12 cellular contexts compared by ENCODE assay signal in genomic region chr6:251920-252319, GRCh38. TPM values are rescaled to one million over a fixed set of nuclear protein-coding genes. Genes with fewer than 3 reads are reported as not detected.
DNase-seq lines count a peak whose midpoint lies in the region; ATAC-seq and TF ChIP-seq lines count a peak whose summit lies in the region.
"Had no signal": no experiment of that assay in that cellular context is flagged by ENCODE, and none has a peak within 500 bp of the region (broad histone marks: within the 10 kb centered on the region; RNA-seq: fewer than 3 reads in every experiment).

No MANE protein-coding gene starts in this region.

- no peaks in the 10 kb centered on the region for H3K4me1 ChIP-seq in mesenchymal stem cell (ENCODE audit: control insufficient read depth, insufficient read depth, low read depth, low read length)
- H3K4me1 ChIP-seq in tibial artery = no peaks in the 10 kb centered on the region

- no peak overlapping the region for H2BK15ac ChIP-seq in mesenchymal stem cell (ENCODE audit: low read depth, poor library complexity, severe bottlenecking)

- no peak overlapping the region for H3K4me2 ChIP-seq in mesenchymal stem cell (ENCODE audit: low read length, poor library complexity, severe bottlenecking)

- H2BK5ac ChIP-seq in mesenchymal stem cell (ENCODE audit: low read depth, low read length, poor library complexity, severe bottlenecking) = no peak overlapping the region

- H2BK120ac ChIP-seq in mesenchymal stem cell (ENCODE audit: low read depth, low read length) = no peak overlapping the region

- intact Hi-C loops in tibial artery (cut with DNase I; ENCODE audit: low total_unique reads) = no loop called here

- peak overlapping the region; percentile 54 for H3K27ac Mint-ChIP-seq in T-helper 17 cell

- no peak overlapping the region for H2AFZ ChIP-seq in mesenchymal stem cell (ENCODE audit: low read depth, low read length)

- WGBS in mesenchymal stem cell = 80% methylated on average over 2 of the region's 2 CpGs

- no peak overlapping the region for H2AK5ac ChIP-seq in mesenchymal stem cell (ENCODE audit: low read length, severe bottlenecking)

- DNase-seq in NOMO-1 treated with DMSO at 0.1 percent for 48 hours (lab: John Stamatoyannopoulos, UW; ENCODE audit: unreplicated experiment) (peak; percentile 56), NOMO-1 treated with dmso at 0.1 percent for 144 hours (lab: John Stamatoyannopoulos, UW; ENCODE audit: unreplicated experiment) (no peak), T-helper 17 cell (no peak), kidney tubule cell (ENCODE audit: low spot score) (peak; percentile 30), mesenchymal stem cell (no peak), tibial artery (no peak)
- DNase-seq: midbrain, NCI-H1436, posterior cingulate gyrus had no signal

- H3K9me3 ChIP-seq in T-helper 17 cell (ENCODE audit: control insufficient read depth, low read length, poor library complexity, severe bottlenecking) = no peaks in the 10 kb centered on the region
- no peaks in the 10 kb centered on the region for H3K9me3 ChIP-seq in mesenchymal stem cell (ENCODE audit: control insufficient read depth, low read length)
- H3K9me3 ChIP-seq in tibial artery = no peaks in the 10 kb centered on the region

- H3K4me3 ChIP-seq in mesenchymal stem cell (ENCODE audit: insufficient read depth in 1 of 2, low read depth in 1 of 2, low read length in 2 of 2) (no peak overlapping the region), tibial artery (no peak overlapping the region)

- no peak overlapping the region for H3K23ac ChIP-seq in mesenchymal stem cell (ENCODE audit: low read length in 2 of 2)

- peak; percentile 61 for ATAC-seq in HG02610 (IDR thresholded peaks at IDR 0.05; ENCODE audit: unreplicated experiment)
- no peak for ATAC-seq in T-helper 17 cell
- no peak for ATAC-seq in HG03571 (IDR thresholded peaks at IDR 0.05; ENCODE audit: unreplicated experiment)

- H3K27me3 Mint-ChIP-seq in T-helper 17 cell = no peaks in the 10 kb centered on the region

- no peak overlapping the region for H3K14ac ChIP-seq in mesenchymal stem cell (ENCODE audit: low read length in 2 of 2)

- no peaks in the 10 kb centered on the region for H3K36me3 ChIP-seq in mesenchymal stem cell (ENCODE audit: control insufficient read depth in 1 of 2, insufficient read depth in 2 of 2, low read depth in 1 of 2, low read length in 2 of 2)
- no peaks in the 10 kb centered on the region for H3K36me3 ChIP-seq in tibial artery

- H2BK12ac ChIP-seq in mesenchymal stem cell (ENCODE audit: low read length in 2 of 2) = no peak overlapping the region

- H3K36me3 Mint-ChIP-seq in T-helper 17 cell (ENCODE audit: low read depth) = no peaks in the 10 kb centered on the region

- TF ChIP-seq CTCF in tibial artery (IDR thresholded peaks at IDR 0.05) = no peak

- H3K27me3 ChIP-seq in mesenchymal stem cell (ENCODE audit: control insufficient read depth in 1 of 2, insufficient read depth in 1 of 2, low read length in 2 of 2) (no peaks in the 10 kb centered on the region), tibial artery (peaks cover 0 to 2% of the 10 kb centered on the region in 2 donors)

- H3K4me3 Mint-ChIP-seq in T-helper 17 cell = no peak overlapping the region

- H3K18ac ChIP-seq in mesenchymal stem cell (ENCODE audit: low read depth in 1 of 2, low read length in 2 of 2) = no peak overlapping the region

- no peak overlapping the region for H3K27ac ChIP-seq in mesenchymal stem cell (ENCODE audit: low read length, poor library complexity, severe bottlenecking)
- no peak overlapping the region for H3K27ac ChIP-seq in tibial artery
- H3K27ac ChIP-seq: 22Rv1 had no signal

- H3K79me1 ChIP-seq in mesenchymal stem cell (replicated peaks; ENCODE audit: low read length, poor library complexity, severe bottlenecking) = no peaks in the 10 kb centered on the region

- H3K4ac ChIP-seq in mesenchymal stem cell (ENCODE audit: low read depth in 1 of 2, low read length in 2 of 2) = no peak overlapping the region

- H3K9ac ChIP-seq in mesenchymal stem cell (ENCODE audit: low read length) = no peak overlapping the region

- peaks cover 15% of the 10 kb centered on the region for H3K4me1 Mint-ChIP-seq in T-helper 17 cell

- no peak overlapping the region for H4K91ac ChIP-seq in mesenchymal stem cell (ENCODE audit: low read length)

- H4K8ac ChIP-seq in mesenchymal stem cell (ENCODE audit: low read length) = no peak overlapping the region

RNA-seq across cellular contexts. Expression of gene DUSP22, which starts 40.4 kb away (rescaled TPM):
- total RNA-seq in T-helper 17 cell = 10 to 100 TPM; 26.9 to 38.1 TPM
- polyA plus RNA-seq in mesenchymal stem cell (2013, experiment 1 of 2) = 27.0 TPM
- 27.3 TPM for polyA plus RNA-seq in mesenchymal stem cell (2013, experiment 2 of 2)

Comparison
In these comparisons a context has a peak if more than half of its experiments do, and no peak if none do; other contexts are left out.
1. DNase-seq: peak in NOMO-1 treated with DMSO at 0.1 percent for 48 hours (single experiment) and kidney tubule cell (single experiment); none in NOMO-1 treated with dmso at 0.1 percent for 144 hours (single experiment), T-helper 17 cell (0 of 3), mesenchymal stem cell (single experiment) and tibial artery (0 of 2).